ENCODE assay signal across 11 cellular contexts in the genomic region with DNA sequence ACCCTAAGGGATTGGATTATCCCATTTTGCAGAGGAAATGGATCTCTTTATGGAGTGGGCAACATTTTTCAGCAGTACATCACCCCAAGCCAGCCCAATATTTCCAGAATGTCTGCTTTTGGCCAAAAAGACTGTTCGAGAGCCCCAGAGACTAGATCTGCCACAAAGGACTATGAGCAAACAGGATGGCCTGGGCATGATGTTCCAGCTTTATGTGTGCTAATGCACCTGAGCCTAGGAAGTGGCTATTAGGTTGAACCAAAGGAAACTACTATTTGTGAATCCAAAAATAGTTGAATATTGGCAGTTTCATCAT. TPM values are rescaled to one million over a fixed set of nuclear protein-coding genes. Genes with fewer than 3 reads are reported as not detected.
DNase-seq lines count a peak whose midpoint lies in the region; ATAC-seq and TF ChIP-seq lines count a peak whose summit lies in the region.
"Had no signal": no experiment of that assay in that cellular context is flagged by ENCODE, and none has a peak within 500 bp of the region (broad histone marks: within the 10 kb centered on the region; RNA-seq: fewer than 3 reads in every experiment).

No MANE protein-coding gene starts in this region.

- no peak for DNase-seq in activated CD4-positive, alpha-beta T cell treated with anti-CD3 and anti-CD28 coated beads, Interleukin-2, amount 10 ng/mL, durations not matched to agents 24 days and 14 days
- no peak for DNase-seq in activated CD4-positive, alpha-beta T cell treated with anti-CD3 and anti-CD28 coated beads, Interleukin-2, amount 50 U/mL, for 1 hour
- DNase-seq in lower lobe of right lung (no peak), left colon (no peak), amygdala (lab: John Stamatoyannopoulos, UW) (no peak)
- no peak for DNase-seq in effector memory CD4-positive, alpha-beta T cell

- H3K27me3 ChIP-seq in lower lobe of right lung (ENCODE audit: low read depth) (no peaks in the 10 kb centered on the region), subcutaneous abdominal adipose tissue (ENCODE audit: control insufficient read depth in 5 of 5, insufficient read depth in 4 of 5, low read length in 5 of 5) (no peaks in the 10 kb centered on the region)
- H3K27me3 ChIP-seq in effector memory CD4-positive, alpha-beta T cell (replicated peaks; ENCODE audit: control insufficient read depth, insufficient read depth, low read length, poor library complexity, severe bottlenecking), result no peaks in the 10 kb centered on the region
- H3K27me3 ChIP-seq: brain microvascular endothelial cell, MG63, neural progenitor cell had no signal

- peaks cover 56% of the 10 kb centered on the region for H3K36me3 Mint-ChIP-seq in activated CD4-positive, alpha-beta T cell treated with anti-CD3 and anti-CD28 coated beads, Interleukin-2, amount 10 ng/mL, durations not matched to agents 24 days and 14 days (ENCODE audit: low read depth)
- H3K36me3 Mint-ChIP-seq in activated T-helper 17 cell treated with anti-CD3 and anti-CD28 coated beads, Interleukin-2, amount 50 U/mL, for 72 hours (ENCODE audit: low read depth), result peaks cover 100% of the 10 kb centered on the region

- H3K27me3 Mint-ChIP-seq in activated CD4-positive, alpha-beta T cell treated with anti-CD3 and anti-CD28 coated beads, Interleukin-2, amount 10 ng/mL, durations not matched to agents 24 days and 14 days, result no peaks in the 10 kb centered on the region
- no peaks in the 10 kb centered on the region for H3K27me3 Mint-ChIP-seq in activated T-helper 17 cell treated with anti-CD3 and anti-CD28 coated beads, Interleukin-2, amount 50 U/mL, for 72 hours

- H3K4me1 ChIP-seq in lower lobe of right lung (peaks cover 53% of the 10 kb centered on the region), subcutaneous abdominal adipose tissue (ENCODE audit: control insufficient read depth in 5 of 5, insufficient read depth in 5 of 5, low read length in 5 of 5) (peaks cover 23 to 52% (median 46%) of the 10 kb centered on the region in 5 donors)
- H3K4me1 ChIP-seq in effector memory CD4-positive, alpha-beta T cell (ENCODE audit: control insufficient read depth, insufficient read depth, low read length, poor library complexity, severe bottlenecking), result no peaks in the 10 kb centered on the region

- H3K4me3 ChIP-seq in lower lobe of right lung, result no peak overlapping the region
- no peak overlapping the region for H3K4me3 ChIP-seq in subcutaneous abdominal adipose tissue (ENCODE audit: low read depth in 1 of 5, low read length in 5 of 5)
- H3K4me3 ChIP-seq in effector memory CD4-positive, alpha-beta T cell (ENCODE audit: insufficient read depth, low read depth, low read length, poor library complexity, severe bottlenecking), result no peak overlapping the region
- H3K4me3 ChIP-seq: MG63, neural progenitor cell had no signal

- peaks cover 89% of the 10 kb centered on the region for H3K36me3 ChIP-seq in lower lobe of right lung
- peaks cover 3 to 68% (median 60%) of the 10 kb centered on the region in 5 donors for H3K36me3 ChIP-seq in subcutaneous abdominal adipose tissue (ENCODE audit: control insufficient read depth in 5 of 5, insufficient read depth in 5 of 5, low read length in 5 of 5)
- H3K36me3 ChIP-seq in effector memory CD4-positive, alpha-beta T cell (ENCODE audit: control insufficient read depth, insufficient read depth, low read length), result peaks cover 71% of the 10 kb centered on the region
- H3K36me3 ChIP-seq: neural progenitor cell had no signal

- H3K27ac ChIP-seq in lower lobe of right lung (peak overlapping the region; percentile 31), subcutaneous abdominal adipose tissue (ENCODE audit: low read depth, low read length) (peak overlapping the region; percentile 97)
- H3K27ac ChIP-seq in effector memory CD4-positive, alpha-beta T cell (ENCODE audit: insufficient read depth, low read length, poor library complexity, severe bottlenecking), result no peak overlapping the region
- H3K27ac ChIP-seq: neural progenitor cell had no signal

- ATAC-seq in activated T-helper 17 cell treated with anti-CD3 and anti-CD28 coated beads, Interleukin-2, amount 50 U/mL, for 72 hours (replicated peaks), result peak; percentile 15
- ATAC-seq in lower lobe of right lung (no peak), left colon (no peak)

- peak overlapping the region; percentile 83 for H3K27ac Mint-ChIP-seq in activated CD4-positive, alpha-beta T cell treated with anti-CD3 and anti-CD28 coated beads, Interleukin-2, amount 10 ng/mL, durations not matched to agents 24 days and 14 days
- H3K27ac Mint-ChIP-seq in activated T-helper 17 cell treated with anti-CD3 and anti-CD28 coated beads, Interleukin-2, amount 50 U/mL, for 72 hours, result peak overlapping the region; percentile 88
- H3K27ac Mint-ChIP-seq: neural progenitor cell had no signal

- intact Hi-C loops in activated CD4-positive, alpha-beta T cell treated with anti-CD3 and anti-CD28 coated beads, Interleukin-2, amount 10 ng/mL, durations not matched to agents 24 days and 14 days (cut with micrococcal nuclease), result loop anchor here (2.0 to 5.0 kb wide), 2 partner anchors 158 to 310 kb away; a partner anchor contains a TSS
- intact Hi-C loops in lower lobe of right lung (cut with DNase I), result loop anchor here (10.0 kb wide), 1 partner anchor 96 kb away; no protein-coding TSS in a partner anchor
- intact Hi-C loops in left colon (cut with DNase I, micrococcal nuclease), result loop anchor here (5.0 to 10.0 kb wide), 2 partner anchors 96 to 98 kb away; no protein-coding TSS in a partner anchor

- no peaks in the 10 kb centered on the region for H3K9me3 ChIP-seq in lower lobe of right lung
- H3K9me3 ChIP-seq in subcutaneous abdominal adipose tissue (ENCODE audit: control insufficient read depth in 5 of 5, low read length in 5 of 5), result no peaks in the 10 kb centered on the region
- H3K9me3 ChIP-seq in effector memory CD4-positive, alpha-beta T cell (ENCODE audit: control insufficient read depth, low read length), result no peaks in the 10 kb centered on the region
- H3K9me3 ChIP-seq: MG63 had no signal

- no peak overlapping the region for H3K4me3 Mint-ChIP-seq in activated CD4-positive, alpha-beta T cell treated with anti-CD3 and anti-CD28 coated beads, Interleukin-2, amount 10 ng/mL, durations not matched to agents 24 days and 14 days
- peak overlapping the region; percentile 25 for H3K4me3 Mint-ChIP-seq in activated T-helper 17 cell treated with anti-CD3 and anti-CD28 coated beads, Interleukin-2, amount 50 U/mL, for 72 hours
- H3K4me3 Mint-ChIP-seq: neural progenitor cell had no signal

- TF ChIP-seq CTCF in lower lobe of right lung (IDR thresholded peaks at IDR 0.05), result no peak

- peaks cover 29% of the 10 kb centered on the region for H3K4me1 Mint-ChIP-seq in activated CD4-positive, alpha-beta T cell treated with anti-CD3 and anti-CD28 coated beads, Interleukin-2, amount 10 ng/mL, durations not matched to agents 24 days and 14 days
- H3K4me1 Mint-ChIP-seq in activated T-helper 17 cell treated with anti-CD3 and anti-CD28 coated beads, Interleukin-2, amount 50 U/mL, for 72 hours, result peaks cover 12% of the 10 kb centered on the region

- H3K9ac ChIP-seq in subcutaneous abdominal adipose tissue (ENCODE audit: low read length in 5 of 5), result peak overlapping the region in 1 of 5 donors; percentile 42
- H3K9ac ChIP-seq: neural progenitor cell had no signal

- no peaks in the 10 kb centered on the region for H3K9me3 Mint-ChIP-seq in activated CD4-positive, alpha-beta T cell treated with anti-CD3 and anti-CD28 coated beads, Interleukin-2, amount 10 ng/mL, durations not matched to agents 24 days and 14 days
- no peaks in the 10 kb centered on the region for H3K9me3 Mint-ChIP-seq in activated T-helper 17 cell treated with anti-CD3 and anti-CD28 coated beads, Interleukin-2, amount 50 U/mL, for 72 hours
- H3K9me3 Mint-ChIP-seq: neural progenitor cell had no signal

RNA-seq across cellular contexts. Expression of a gene that starts 14.8 kb away (rescaled TPM):
- 29.7 and 30.4 TPM in 2 replicates for total RNA-seq in activated CD4-positive, alpha-beta T cell treated with anti-CD3 and anti-CD28 coated beads, Interleukin-2, amount 10 ng/mL, durations not matched to agents 24 days and 14 days
- total RNA-seq in activated T-helper 17 cell treated with anti-CD3 and anti-CD28 coated beads, Interleukin-2, amount 50 U/mL, for 72 hours, result 10 to 100 TPM; 37.3 to 41.2 TPM
- total RNA-seq in lower lobe of right lung, result 24.4 TPM
- total RNA-seq in left colon, result 10 to 100 TPM; 15.3 to 47.1 TPM
